27 cellular contexts compared by ENCODE assay signal in genomic region chr6:71512256-71512655, GRCh38.
"Had no signal": no experiment of that assay in that cellular context is flagged by ENCODE, and none has a peak within 500 bp of the region (broad histone marks: within the 10 kb centered on the region; RNA-seq: fewer than 3 reads in every experiment).

No MANE protein-coding gene starts in this region.

- H3K27me3 ChIP-seq: esophagus squamous epithelium, heart right ventricle, sigmoid colon, spleen, transverse colon, upper lobe of right lung, uterus had no signal

- H3K9me3 ChIP-seq: esophagus squamous epithelium, heart right ventricle, lower lobe of right lung, psoas muscle, sigmoid colon, spleen, thoracic aorta, transverse colon, upper lobe of right lung, uterus had no signal

- ATAC-seq: heart right ventricle; left colon; left ventricle myocardium superior; lower lobe of right lung; naive thymus-derived CD4-positive, alpha-beta T cell; psoas muscle; right cardiac atrium; stimulated activated naive B cell treated with anti-CD40 and anti-IgM and Interleukin-4, amounts not matched to agents 10 μg/mL and 1 μg/mL and 100 μg/mL, for 72 hours; upper lobe of right lung had no signal

- H3K4me1 ChIP-seq: spleen, uterus had no signal

- DNase-seq: dermis blood vessel endothelial cell; effector memory CD4-positive, alpha-beta T cell; esophagus squamous epithelium; foreskin melanocyte; glutamatergic neuron; heart right ventricle; hypothalamus; immature natural killer cell; islet precursor cell; kidney glomerular epithelial cell; left colon; left ventricle myocardium superior; lower lobe of right lung; naive thymus-derived CD4-positive, alpha-beta T cell; posterior cingulate gyrus; psoas muscle; right cardiac atrium; sigmoid colon; spleen; stimulated activated CD4-positive, alpha-beta T cell treated with anti-CD3 and anti-CD28 coated beads, Interleukin-2, amount 100 ng/mL, for 48 hours; stimulated activated naive B cell treated with anti-CD40 and anti-IgM and Interleukin-4, amounts not matched to agents 10 μg/mL and 1 μg/mL and 100 μg/mL, for 72 hours; transverse colon; upper lobe of right lung; uterus had no signal

- H3K27ac ChIP-seq: coronary artery, esophagus squamous epithelium, heart right ventricle, lower lobe of right lung, psoas muscle, sigmoid colon, skin epidermis, spleen, thoracic aorta, transverse colon, upper lobe of right lung, uterus had no signal

- H3K36me3 ChIP-seq: esophagus squamous epithelium, heart right ventricle, lower lobe of right lung, sigmoid colon, spleen, thoracic aorta, transverse colon, upper lobe of right lung, uterus had no signal

- H3K4me3 ChIP-seq: coronary artery, esophagus squamous epithelium, heart right ventricle, lower lobe of right lung, psoas muscle, sigmoid colon, skin epidermis, spleen, transverse colon, upper lobe of right lung, uterus had no signal
